ENCODE assay signal across 24 cellular contexts in genomic region chr20:62285722-62286121, GRCh38. TPM values are rescaled to one million over a fixed set of nuclear protein-coding genes. Genes with fewer than 3 reads are reported as not detected.
DNase-seq lines count a peak whose midpoint lies in the region; ATAC-seq and TF ChIP-seq lines count a peak whose summit lies in the region.
"Had no signal": no experiment of that assay in that cellular context is flagged by ENCODE, and none has a peak within 500 bp of the region (broad histone marks: within the 10 kb centered on the region; RNA-seq: fewer than 3 reads in every experiment).

No MANE protein-coding gene starts in this region.

- no peaks in the 10 kb centered on the region for H3K27me3 Mint-ChIP-seq in type B pancreatic cell
- H3K27me3 Mint-ChIP-seq: activated naive CD4-positive, alpha-beta T cell treated with anti-CD3 and anti-CD28 coated beads, Interleukin-2, amount 50 U/mL, for 24 hours; B cell had no signal

- no peaks in the 10 kb centered on the region for H3K79me2 ChIP-seq in parathyroid adenoma

- H4K20me1 ChIP-seq in BLaER1, result 0 out of 2 replicates have a peak, but pooled peaks cover 13% of the 10 kb centered on the region

- WGBS in body of pancreas, 2 donors, result 79 to 82% methylated on average over 23 of the region's 23 CpGs
- WGBS in right cardiac atrium, result 46% methylated on average over 23 of the region's 23 CpGs
- 73 to 82% methylated on average over 23 of the region's 23 CpGs for WGBS in tibial nerve, 2 donors

- no peak for TF ChIP-seq CTCF in body of pancreas (IDR thresholded peaks at IDR 0.05)
- TF ChIP-seq CTCF in parathyroid adenoma (IDR thresholded peaks at IDR 0.05), result no peak
- no peak for TF ChIP-seq CTCF in tibial nerve (IDR thresholded peaks at IDR 0.05)
- no peak for TF ChIP-seq CTCF in type B pancreatic cell (conservative IDR thresholded peaks at IDR 0.05)

- no peaks in the 10 kb centered on the region for H3K27me3 ChIP-seq in BLaER1
- H3K27me3 ChIP-seq in body of pancreas, result no peaks in the 10 kb centered on the region
- H3K27me3 ChIP-seq in right cardiac atrium (ENCODE audit: control insufficient read depth, insufficient read depth), result no peaks in the 10 kb centered on the region
- H3K27me3 ChIP-seq in parathyroid adenoma (ENCODE audit: control insufficient read depth, insufficient read depth, low read length), result no peaks in the 10 kb centered on the region
- H3K27me3 ChIP-seq in tibial nerve, result no peaks in the 10 kb centered on the region
- H3K27me3 ChIP-seq: ascending aorta, SJSA1, stomach had no signal

- no peak for TF ChIP-seq POLR2A in body of pancreas (IDR thresholded peaks at IDR 0.05)
- TF ChIP-seq POLR2A in tibial nerve (IDR thresholded peaks at IDR 0.05), result no peak

- H3K4me2 ChIP-seq in BLaER1 (peak overlapping the region; percentile 78), parathyroid adenoma (ENCODE audit: low read length) (no peak overlapping the region)
- H3K4me2 ChIP-seq: A549 had no signal

- no peak for DNase-seq in body of pancreas
- peak in 2 of 3 donors; percentile 81 to 83 for DNase-seq in right cardiac atrium
- DNase-seq in GM03348 (ENCODE audit: low spot score), result no peak
- DNase-seq in tibial nerve (ENCODE audit: low spot score in 2 of 2), result no peak
- no peak for DNase-seq in type B pancreatic cell (ENCODE audit: extremely low spot score, unreplicated experiment)
- DNase-seq: activated CD4-positive, alpha-beta T cell treated with anti-CD3 and anti-CD28 coated beads, Interleukin-2, amount 50 U/mL, for 1 hour; COR-L47; DND-41; effector memory CD4-positive, alpha-beta T cell; NCI-H1105; NCI-H2081; stimulated activated CD4-positive, alpha-beta T cell treated with anti-CD3 and anti-CD28 coated beads, Interleukin-12 subunit alpha, Interleukin-12 subunit beta, amount 100 ng/mL, for 4 hours; stomach had no signal

- no peaks in the 10 kb centered on the region for H3K4me1 Mint-ChIP-seq in type B pancreatic cell (ENCODE audit: unreplicated experiment)
- H3K4me1 Mint-ChIP-seq: activated naive CD4-positive, alpha-beta T cell treated with anti-CD3 and anti-CD28 coated beads, Interleukin-2, amount 50 U/mL, for 24 hours; B cell had no signal

- H3K36me3 ChIP-seq in BLaER1 (peaks cover 64% of the 10 kb centered on the region), body of pancreas (replicated peaks in 1 of 2; ENCODE audit: insufficient read depth in 1 of 2, low read depth in 2 of 2) (peaks cover 5 to 47% of the 10 kb centered on the region in 2 donors), parathyroid adenoma (ENCODE audit: control insufficient read depth, insufficient read depth, low read length) (no peaks in the 10 kb centered on the region), tibial nerve (peaks cover 0 to 97% (median under 1%) of the 10 kb centered on the region in 3 donors)

- peak overlapping the region; percentile 32; the same call in 1 of the 2 replicates for H3K9ac ChIP-seq in BLaER1
- H3K9ac ChIP-seq in parathyroid adenoma, result no peak overlapping the region

- H3K4me3 ChIP-seq in BLaER1 (no peak overlapping the region), body of pancreas (no peak overlapping the region), right cardiac atrium (ENCODE audit: low read length) (no peak overlapping the region), parathyroid adenoma (ENCODE audit: low read depth, low read length) (no peak overlapping the region), tibial nerve (no peak overlapping the region)
- H3K4me3 ChIP-seq: A549, ascending aorta, SJSA1, stomach had no signal

- no peak overlapping the region for H3K4me3 Mint-ChIP-seq in type B pancreatic cell
- H3K4me3 Mint-ChIP-seq: activated naive CD4-positive, alpha-beta T cell treated with anti-CD3 and anti-CD28 coated beads, Interleukin-2, amount 50 U/mL, for 24 hours; activated T-helper 1 cell treated with anti-CD3 and anti-CD28 coated beads, Interleukin-12 subunit alpha, Interleukin-12 subunit beta, Interleukin-2, Interleukin-4 antibody, amounts not matched to agents 30 ng/mL and 10 ng/mL and 1 ng/mL, durations not matched to agents 14 hours and 24 hours and 36 hours; B cell; T-helper 1 cell treated with Interleukin-12 subunit alpha and Interleukin-12 subunit beta and Interleukin-4 antibody, amounts not matched to agents 30 μg/mL and 1 μg/mL, for 36 hours had no signal

- intact Hi-C loops in body of pancreas (cut with DNase I) (no loop called here), right cardiac atrium (cut with DNase I) (loop anchor here in 1 of 4 donors (10.0 kb wide), 1 partner anchor 101 kb away; the partner anchor contains the start of gene MTG2)

- H2AFZ ChIP-seq in parathyroid adenoma, result no peak overlapping the region

- no peak overlapping the region for H3K27ac Mint-ChIP-seq in type B pancreatic cell
- H3K27ac Mint-ChIP-seq: activated naive CD4-positive, alpha-beta T cell treated with anti-CD3 and anti-CD28 coated beads, Interleukin-2, amount 50 U/mL, for 24 hours; activated T-helper 1 cell treated with anti-CD3 and anti-CD28 coated beads, Interleukin-12 subunit alpha, Interleukin-12 subunit beta, Interleukin-2, Interleukin-4 antibody, amounts not matched to agents 30 ng/mL and 10 ng/mL and 1 ng/mL, durations not matched to agents 14 hours and 24 hours and 36 hours; B cell; T-helper 1 cell treated with Interleukin-12 subunit alpha and Interleukin-12 subunit beta and Interleukin-4 antibody, amounts not matched to agents 30 μg/mL and 1 μg/mL, for 36 hours had no signal

- H3K36me3 Mint-ChIP-seq in type B pancreatic cell, result peaks cover 7% of the 10 kb centered on the region

- peak overlapping the region; percentile 61 for H3K27ac ChIP-seq in BLaER1
- H3K27ac ChIP-seq in body of pancreas, result peak overlapping the region in 1 of 4 donors; percentile 23
- peak overlapping the region; percentile 88 for H3K27ac ChIP-seq in right cardiac atrium (ENCODE audit: low read length)
- peak overlapping the region; percentile 38 for H3K27ac ChIP-seq in parathyroid adenoma
- no peak overlapping the region for H3K27ac ChIP-seq in tibial nerve
- H3K27ac ChIP-seq: A549, ascending aorta, SJSA1 had no signal

- peak in 1 of 2 donors; percentile 44 for TF ChIP-seq EP300 in tibial nerve (IDR thresholded peaks at IDR 0.05)

- peak; percentile 43 for ATAC-seq in body of pancreas
- peak in 1 of 2 donors; percentile 82 for ATAC-seq in right cardiac atrium
- ATAC-seq in HG03378 (IDR thresholded peaks at IDR 0.05; ENCODE audit: unreplicated experiment), result no peak
- ATAC-seq: A549, Panc1 had no signal

- H3K4me1 ChIP-seq in BLaER1 (peaks cover 29% of the 10 kb centered on the region), body of pancreas (no peaks in the 10 kb centered on the region), right cardiac atrium (ENCODE audit: control insufficient read depth, insufficient read depth, low read length) (peaks cover 7% of the 10 kb centered on the region), parathyroid adenoma (no peaks in the 10 kb centered on the region), tibial nerve (no peaks in the 10 kb centered on the region)
- H3K4me1 ChIP-seq: A549, ascending aorta, SJSA1, stomach had no signal

- H3K9me3 ChIP-seq in BLaER1 (no peaks in the 10 kb centered on the region), body of pancreas (no peaks in the 10 kb centered on the region), right cardiac atrium (ENCODE audit: control insufficient read depth, low read length) (no peaks in the 10 kb centered on the region), parathyroid adenoma (ENCODE audit: control insufficient read depth, low read length) (no peaks in the 10 kb centered on the region), tibial nerve (no peaks in the 10 kb centered on the region)
- H3K9me3 ChIP-seq: A549, ascending aorta, SJSA1, stomach had no signal

- no peaks in the 10 kb centered on the region for H3K9me3 Mint-ChIP-seq in type B pancreatic cell
- H3K9me3 Mint-ChIP-seq: activated naive CD4-positive, alpha-beta T cell treated with anti-CD3 and anti-CD28 coated beads, Interleukin-2, amount 50 U/mL, for 24 hours; activated T-helper 1 cell treated with anti-CD3 and anti-CD28 coated beads, Interleukin-12 subunit alpha, Interleukin-12 subunit beta, Interleukin-2, Interleukin-4 antibody, amounts not matched to agents 30 ng/mL and 10 ng/mL and 1 ng/mL, durations not matched to agents 14 hours and 24 hours and 36 hours; T-helper 1 cell treated with Interleukin-12 subunit alpha and Interleukin-12 subunit beta and Interleukin-4 antibody, amounts not matched to agents 30 μg/mL and 1 μg/mL, for 36 hours had no signal

RNA-seq across cellular contexts. Expression of gene ADRM1, which starts 17.1 kb away (rescaled TPM):
- total RNA-seq in body of pancreas, result 100 to 1,000 TPM in 1 of 2 donors, 10 to 100 TPM in 1; 79.9 to 104 TPM
- 10 to 100 TPM; 65.0 to 80.9 (median 73.4) TPM for total RNA-seq in right cardiac atrium
- polyA plus RNA-seq in right cardiac atrium, result 87.5 TPM
- total RNA-seq in tibial nerve, result 100 to 1,000 TPM; 111 to 132 (median 129) TPM
- 67.2 and 71.5 TPM in 2 replicates for total RNA-seq in type B pancreatic cell (ENCODE audit: low replicate concordance)

RNA-seq across cellular contexts. Expression of gene OSBPL2, which starts 47.4 kb away (rescaled TPM):
- 10 to 100 TPM; 54.5 to 71.9 TPM for total RNA-seq in body of pancreas
- 10 to 100 TPM; 44.1 to 61.6 (median 44.7) TPM for total RNA-seq in right cardiac atrium
- 20.0 TPM for polyA plus RNA-seq in right cardiac atrium
- total RNA-seq in tibial nerve, result 10 to 100 TPM; 23.1 to 31.6 (median 27.1) TPM
- 43.7 and 60.5 TPM in 2 replicates for total RNA-seq in type B pancreatic cell (ENCODE audit: low replicate concordance)

Comparison
In these comparisons a context has a peak if more than half of its experiments do, and no peak if none do; other contexts are left out.
1. H3K27ac ChIP-seq: peak in BLaER1 (single experiment), right cardiac atrium (single experiment) and parathyroid adenoma (single experiment); none in tibial nerve (0 of 4).
2. DNase-seq: peak in right cardiac atrium (2 of 3); none in body of pancreas (0 of 4), GM03348 (single experiment), tibial nerve (0 of 2) and type B pancreatic cell (single experiment).